In genomic region chr19:5489511-5489910, GRCh38 we compare ENCODE assay signal across 32 cellular contexts. TPM values are rescaled to one million over a fixed set of nuclear protein-coding genes. Genes with fewer than 3 reads are reported as not detected.
"Had no signal": no experiment of that assay in that cellular context is flagged by ENCODE, and none has a peak within 500 bp of the region (broad histone marks: within the 10 kb centered on the region; RNA-seq: fewer than 3 reads in every experiment).

No MANE protein-coding gene starts in this region.

- H3K36me3 Mint-ChIP-seq: activated CD4-positive, alpha-beta memory T cell treated with anti-CD3 and anti-CD28 coated beads for 36 hours; activated naive CD8-positive, alpha-beta T cell treated with anti-CD3 and anti-CD28 coated beads for 36 hours had no signal

- H3K27me3 ChIP-seq: ascending aorta, right lobe of liver had no signal

- H3K4me1 ChIP-seq: ascending aorta, foreskin keratinocyte, lower lobe of right lung had no signal

- H3K9me3 Mint-ChIP-seq: activated CD4-positive, alpha-beta memory T cell treated with anti-CD3 and anti-CD28 coated beads for 36 hours; activated CD4-positive, alpha-beta T cell treated with anti-CD3 and anti-CD28 coated beads, Interleukin-2, amount 10 ng/mL, durations not matched to agents 24 days and 14 days; activated naive CD4-positive, alpha-beta T cell treated with anti-CD3 and anti-CD28 coated beads for 36 hours; activated naive CD8-positive, alpha-beta T cell treated with anti-CD3 and anti-CD28 coated beads for 36 hours; activated T-helper 1 cell treated with anti-CD3 and anti-CD28 coated beads, Interleukin-12 subunit alpha, Interleukin-12 subunit beta, Interleukin-2, Interleukin-4 antibody, amounts not matched to agents 30 ng/mL and 10 ng/mL and 1 ng/mL, durations not matched to agents 14 hours and 24 hours and 36 hours; dendritic cell treated with granulocyte-macrophage colony-stimulating factor and Interleukin-4, amounts not matched to agents 40 ng/mL and 50 ng/mL, for 4 days; nephron progenitor cell had no signal

- H3K36me3 ChIP-seq: ascending aorta, heart left ventricle, lower lobe of right lung, right lobe of liver, thoracic aorta, upper lobe of left lung had no signal

- H3K4me3 Mint-ChIP-seq: activated CD4-positive, alpha-beta memory T cell treated with anti-CD3 and anti-CD28 coated beads for 36 hours; activated CD4-positive, alpha-beta T cell treated with anti-CD3 and anti-CD28 coated beads, Interleukin-2, amount 10 ng/mL, durations not matched to agents 24 days and 14 days; activated naive CD4-positive, alpha-beta T cell treated with anti-CD3 and anti-CD28 coated beads for 36 hours; activated naive CD8-positive, alpha-beta T cell treated with anti-CD3 and anti-CD28 coated beads for 36 hours; activated T-helper 1 cell treated with anti-CD3 and anti-CD28 coated beads, Interleukin-12 subunit alpha, Interleukin-12 subunit beta, Interleukin-2, Interleukin-4 antibody, amounts not matched to agents 30 ng/mL and 10 ng/mL and 1 ng/mL, durations not matched to agents 14 hours and 24 hours and 36 hours; dendritic cell treated with granulocyte-macrophage colony-stimulating factor and Interleukin-4, amounts not matched to agents 40 ng/mL and 50 ng/mL, for 4 days; endodermal cell; nephron progenitor cell; T-helper 17 cell had no signal

- H3K27ac Mint-ChIP-seq: activated CD4-positive, alpha-beta memory T cell treated with anti-CD3 and anti-CD28 coated beads for 36 hours; activated CD4-positive, alpha-beta T cell treated with anti-CD3 and anti-CD28 coated beads, Interleukin-2, amount 10 ng/mL, durations not matched to agents 24 days and 14 days; activated naive CD4-positive, alpha-beta T cell treated with anti-CD3 and anti-CD28 coated beads for 36 hours; activated naive CD8-positive, alpha-beta T cell treated with anti-CD3 and anti-CD28 coated beads for 36 hours; activated T-helper 1 cell treated with anti-CD3 and anti-CD28 coated beads, Interleukin-12 subunit alpha, Interleukin-12 subunit beta, Interleukin-2, Interleukin-4 antibody, amounts not matched to agents 30 ng/mL and 10 ng/mL and 1 ng/mL, durations not matched to agents 14 hours and 24 hours and 36 hours; dendritic cell treated with granulocyte-macrophage colony-stimulating factor and Interleukin-4, amounts not matched to agents 40 ng/mL and 50 ng/mL, for 4 days; endodermal cell; nephron progenitor cell; T-helper 17 cell had no signal

- H3K4me3 ChIP-seq: ascending aorta, heart left ventricle, lower lobe of right lung, mucosa of descending colon, right lobe of liver, thoracic aorta, upper lobe of left lung had no signal

- ATAC-seq: esophagus mucosa; foreskin keratinocyte; heart left ventricle; lower lobe of right lung; mucosa of descending colon; right lobe of liver; stimulated activated naive CD8-positive, alpha-beta T cell treated with anti-CD3 and anti-CD28 coated beads, Interleukin-15, Interleukin-2, amounts not matched to agents 100 U/mL and 50 U/mL, for 24 hours; T-helper 17 cell had no signal

- DNase-seq: activated CD4-positive, alpha-beta memory T cell treated with anti-CD3 and anti-CD28 coated beads for 36 hours; activated CD4-positive, alpha-beta T cell treated with anti-CD3 and anti-CD28 coated beads, Interleukin-2, amount 10 ng/mL, durations not matched to agents 24 days and 14 days; activated CD4-positive, CD25-positive, alpha-beta regulatory T cell treated with anti-CD3 and anti-CD28 coated beads, Interleukin-2, amount 50 U/mL, for 72 hours; activated CD8-positive, alpha-beta memory T cell treated with anti-CD3 and anti-CD28 coated beads, Interleukin-2, amount 50 U/mL, for 4 hours; activated effector memory CD4-positive, alpha-beta T cell treated with anti-CD3 and anti-CD28 coated beads, Interleukin-2, amount 50 U/mL, for 16 hours; activated naive CD4-positive, alpha-beta T cell treated with anti-CD3 and anti-CD28 coated beads for 36 hours; activated naive CD8-positive, alpha-beta T cell treated with anti-CD3 and anti-CD28 coated beads for 36 hours; activated T-cell treated with anti-CD3 and anti-CD28 coated beads, Interleukin-2, amount 50 U/mL, for 1 hour; central memory CD4-positive, alpha-beta T cell; endodermal cell; foreskin keratinocyte; heart left ventricle; lower lobe of right lung; mesendoderm; mucosa of descending colon; nephron progenitor cell; right lobe of liver; stimulated activated CD4-positive, alpha-beta T cell treated with anti-CD3 and anti-CD28 coated beads, Interleukin-2, amount 100 ng/mL, for 48 hours; stimulated activated naive CD8-positive, alpha-beta T cell treated with anti-CD3 and anti-CD28 coated beads, Interleukin-15, Interleukin-2, amounts not matched to agents 100 U/mL and 50 U/mL, for 24 hours; T-helper 17 cell; T1000; upper lobe of left lung had no signal

- H3K9me3 ChIP-seq: ascending aorta, heart left ventricle, lower lobe of right lung, mucosa of descending colon, right lobe of liver, thoracic aorta, upper lobe of left lung had no signal

- H3K4me1 Mint-ChIP-seq: activated CD4-positive, alpha-beta T cell treated with anti-CD3 and anti-CD28 coated beads, Interleukin-2, amount 10 ng/mL, durations not matched to agents 24 days and 14 days had no signal

- H3K27ac ChIP-seq: ascending aorta, foreskin keratinocyte, heart left ventricle, lower lobe of right lung, right lobe of liver, thoracic aorta, upper lobe of left lung had no signal

RNA-seq across cellular contexts. Expression of gene ZNRF4, which starts 34.3 kb away (rescaled TPM):
- total RNA-seq: activated CD4-positive, alpha-beta memory T cell treated with anti-CD3 and anti-CD28 coated beads for 36 hours; activated CD4-positive, alpha-beta T cell treated with anti-CD3 and anti-CD28 coated beads, Interleukin-2, amount 10 ng/mL, durations not matched to agents 24 days and 14 days; activated CD8-positive, alpha-beta memory T cell treated with anti-CD3 and anti-CD28 coated beads for 36 hours; activated naive CD4-positive, alpha-beta T cell treated with anti-CD3 and anti-CD28 coated beads for 36 hours; activated naive CD8-positive, alpha-beta T cell treated with anti-CD3 and anti-CD28 coated beads for 36 hours; activated T-helper 1 cell treated with anti-CD3 and anti-CD28 coated beads, Interleukin-12 subunit alpha, Interleukin-12 subunit beta, Interleukin-2, Interleukin-4 antibody, amounts not matched to agents 30 ng/mL and 10 ng/mL and 1 ng/mL, durations not matched to agents 14 hours and 24 hours and 36 hours; ascending aorta; endodermal cell; esophagus mucosa; foreskin keratinocyte; heart left ventricle; kidney epithelial cell; lower lobe of right lung; mucosa of descending colon; omental fat pad; right lobe of liver; skeletal muscle tissue; subcutaneous adipose tissue; T-helper 17 cell; thoracic aorta; upper lobe of left lung had no signal
- polyA plus RNA-seq: foreskin keratinocyte, heart left ventricle had no signal
